ENCODE assay signal across 8 cellular contexts in the genomic region with DNA sequence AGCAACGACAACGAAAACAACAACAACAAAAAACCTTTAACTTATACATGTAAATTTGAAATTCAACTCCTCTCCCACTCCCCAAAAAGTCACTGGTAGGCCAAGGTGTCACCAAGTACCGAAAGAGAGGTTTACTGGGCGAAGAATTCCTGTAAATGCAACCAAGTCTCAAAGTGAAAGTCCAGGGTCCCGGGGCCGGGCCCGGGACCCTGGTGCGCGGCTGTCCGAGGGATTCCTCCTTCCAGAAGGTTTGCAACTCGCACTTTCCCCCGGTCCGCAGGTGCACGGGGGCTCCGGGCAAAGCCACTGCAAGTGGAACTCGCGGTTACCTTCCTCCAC. TPM values are rescaled to one million over a fixed set of nuclear protein-coding genes. Genes with fewer than 3 reads are reported as not detected.
DNase-seq lines count a peak whose midpoint lies in the region; ATAC-seq, FAIRE-seq and TF ChIP-seq lines count a peak whose summit lies in the region.

No MANE protein-coding gene starts in this region.

- ATAC-seq in A549 (no peak), HG02885 (IDR thresholded peaks at IDR 0.05; ENCODE audit: poor library complexity, unreplicated experiment) (no peak)

- peak overlapping the region; percentile 57 for H2AFZ ChIP-seq in mammary epithelial cell (ENCODE audit: low read depth, low read length)

- peak overlapping the region; percentile 93 for H3K9ac ChIP-seq in HUES64 (ENCODE audit: low read depth, low read length)
- peak overlapping the region; percentile 83 for H3K9ac ChIP-seq in mammary epithelial cell (ENCODE audit: insufficient read depth, low read length)
- peak overlapping the region; percentile 77 to 94 for H3K9ac ChIP-seq in mucosa of rectum (ENCODE audit: low read depth in 1 of 2, low read length in 2 of 2)

- H3K27me3 ChIP-seq in HUES64 (ENCODE audit: insufficient read depth, low read length) (no peaks in the 10 kb centered on the region), mammary epithelial cell (ENCODE audit: insufficient read depth, low read length) (no peaks in the 10 kb centered on the region), mucosa of rectum (ENCODE audit: control insufficient read depth in 2 of 2, insufficient read depth in 2 of 2, low read length in 2 of 2) (no peaks in the 10 kb centered on the region)

- no TSS peak for BruUV-seq in mammary epithelial cell (replicated peaks; lab: Mats Ljungman, UMichigan)

- H3K27ac ChIP-seq in A549 = peak overlapping the region; percentile 99 to 100
- H3K27ac ChIP-seq in HUES64 (ENCODE audit: low read depth, low read length) = peak overlapping the region; percentile 70
- H3K27ac ChIP-seq in mammary epithelial cell (ENCODE audit: insufficient read depth, low read depth, low read length) = peak overlapping the region; percentile 39
- H3K27ac ChIP-seq in mucosa of rectum (ENCODE audit: low read depth in 2 of 2, low read length in 2 of 2) = peak overlapping the region; percentile 96 to 97

- TF ChIP-seq POLR2A in A549 (IDR thresholded peaks at IDR 0.05; ENCODE audit: low read length) = no peak

- TF ChIP-seq EP300 in A549 (IDR thresholded peaks at IDR 0.05) = no peak

- intact Hi-C loops in mammary epithelial cell (cut with micrococcal nuclease) = loop anchor here (1.0 to 5.0 kb wide), 3 partner anchors 77 to 433 kb away; a partner anchor contains a TSS

- no peak for DNase-seq in A549 (ENCODE audit: low read depth in 1 of 2, low spot score in 1 of 2)
- DNase-seq in mammary epithelial cell = no peak
- DNase-seq in AML-193 (lab: John Stamatoyannopoulos, UW) = no peak
- DNase-seq in NCI-H2081 treated with DMSO at 0.1 percent for 48 hours (lab: John Stamatoyannopoulos, UW) = no peak
- no peak for DNase-seq in cerebellar cortex (ENCODE audit: low spot score)

- under 1% methylated on average over 10 of the region's 17 CpGs for whole genome bisulfite sequencing in A549 (ENCODE audit: missing lambda C conversion rate)
- under 1% methylated on average over 17 of the region's 17 CpGs for WGBS in HUES64
- 0% methylated on average over 4 of the region's 17 CpGs for WGBS in mammary epithelial cell (ENCODE audit: low coverage, missing lambda C conversion rate)

- in situ Hi-C loops in mammary epithelial cell (cut with MboI; ENCODE audit: low sequenced_read_pairs in 2 of 2) = no loop called here

- H3K79me2 ChIP-seq in mammary epithelial cell (ENCODE audit: insufficient read depth, low read length) = peaks cover 68% of the 10 kb centered on the region

- no peaks in the 10 kb centered on the region for H4K20me1 ChIP-seq in mammary epithelial cell (ENCODE audit: insufficient read depth, low read length)

- H3K4me1 ChIP-seq in A549 (peaks cover 48% of the 10 kb centered on the region), HUES64 (ENCODE audit: insufficient read depth, low read length) (peaks cover 49% of the 10 kb centered on the region), mammary epithelial cell (ENCODE audit: insufficient read depth, low read length) (peaks cover 36% of the 10 kb centered on the region), mucosa of rectum (ENCODE audit: control insufficient read depth in 2 of 2, insufficient read depth in 2 of 2, low read length in 2 of 2) (peaks cover 37 to 40% of the 10 kb centered on the region in 2 donors)

- CTCF ChIA-PET in A549 (lab: Yijun Ruan, JAX) (interaction anchor here (0.7 kb wide), 1 partner anchor 130 kb away, joined by 3 read pairs; no protein-coding TSS in a partner anchor), mammary epithelial cell (lab: Charles Lee; ENCODE audit: low non-redundant PET) (no interaction called here)

- no peaks in the 10 kb centered on the region for H3K36me3 ChIP-seq in HUES64 (ENCODE audit: insufficient read depth, low read length)
- no peaks in the 10 kb centered on the region for H3K36me3 ChIP-seq in mammary epithelial cell (ENCODE audit: insufficient read depth, low read length)
- no peaks in the 10 kb centered on the region for H3K36me3 ChIP-seq in mucosa of rectum (ENCODE audit: control insufficient read depth in 2 of 2, insufficient read depth in 2 of 2, low read length in 2 of 2)

- H3K4me2 ChIP-seq in A549 = peak overlapping the region; percentile 84
- peak overlapping the region; percentile 85 for H3K4me2 ChIP-seq in mammary epithelial cell (ENCODE audit: insufficient read depth, low read depth, low read length)

- POLR2A ChIA-PET in A549 (lab: Yijun Ruan, JAX) = no interaction called here

- FAIRE-seq in A549 (lab: Jason Lieb, UNC) = no peak

- no peak for TF ChIP-seq RAD21 in A549 (conservative IDR thresholded peaks at IDR 0.05 in 1 of 2, IDR thresholded peaks at IDR 0.05 in 1 of 2)

- H3K4me3 ChIP-seq in A549 (peak overlapping the region; percentile 99), HUES64 (ENCODE audit: low read length) (peak overlapping the region; percentile 80), mammary epithelial cell (replicated peaks in 1 of 3; ENCODE audit: insufficient read depth in 1 of 3, low read depth in 2 of 3, low read length in 3 of 3) (peak overlapping the region; percentile 64 to 95 (median 76)), mucosa of rectum (ENCODE audit: low read length in 2 of 2) (peak overlapping the region; percentile 85 to 86)

- TF ChIP-seq CTCF in A549 (IDR thresholded peaks at IDR 0.05) (no peak), mammary epithelial cell (conservative IDR thresholded peaks at IDR 0.05 in 1 of 2, IDR thresholded peaks at IDR 0.05 in 1 of 2; ENCODE audit: extremely low read depth in 1 of 2, insufficient read depth in 1 of 2, low read depth in 1 of 2, low read length in 2 of 2) (no peak)

- H3K9me3 ChIP-seq in A549 (no peaks in the 10 kb centered on the region), HUES64 (ENCODE audit: insufficient read depth, low read depth, low read length) (no peaks in the 10 kb centered on the region), mammary epithelial cell (replicated peaks; ENCODE audit: insufficient read depth, low read length) (no peaks in the 10 kb centered on the region), mucosa of rectum (ENCODE audit: control insufficient read depth in 2 of 2, low read length in 2 of 2) (no peaks in the 10 kb centered on the region)

- dilution Hi-C loops in mammary epithelial cell (cut with HindIII; ENCODE audit: low sequenced_read_pairs) = no loop called here

TF ChIP-seq in A549, 52 proteins besides CTCF, POLR2A, EP300 and RAD21:
- no peak for TF ChIP-seq RNF2 (IDR thresholded peaks at IDR 0.05; ENCODE audit: borderline replicate concordance, low read depth)
- TF ChIP-seq SMC3 (IDR thresholded peaks at IDR 0.05) = no peak
- no peak for TF ChIP-seq NFE2L2 (conservative IDR thresholded peaks at IDR 0.05; ENCODE audit: low read length)
- no peak for TF ChIP-seq RCOR1 (IDR thresholded peaks at IDR 0.05; ENCODE audit: low read depth, low read length)
- TF ChIP-seq, protein P1, sequence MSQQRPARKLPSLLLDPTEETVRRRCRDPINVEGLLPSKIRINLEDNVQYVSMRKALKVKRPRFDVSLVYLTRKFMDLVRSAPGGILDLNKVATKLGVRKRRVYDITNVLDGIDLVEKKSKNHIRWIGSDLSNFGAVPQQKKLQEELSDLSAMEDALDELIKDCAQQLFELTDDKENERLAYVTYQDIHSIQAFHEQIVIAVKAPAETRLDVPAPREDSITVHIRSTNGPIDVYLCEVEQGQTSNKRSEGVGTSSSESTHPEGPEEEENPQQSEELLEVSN (IDR thresholded peaks at IDR 0.05; ENCODE audit: borderline replicate concordance, low read depth) = no peak
- TF ChIP-seq ZNF302 (CRISPR knock-in tag; IDR thresholded peaks at IDR 0.05) = no peak
- no peak for TF ChIP-seq KDM5A (IDR thresholded peaks at IDR 0.05)
- TF ChIP-seq CHD2 (IDR thresholded peaks at IDR 0.05; ENCODE audit: low read length, partially characterized antibody) = no peak
- no peak for TF ChIP-seq NR3C1 (IDR thresholded peaks at IDR 0.05)
- no peak for TF ChIP-seq HOXA7 (CRISPR knock-in tag; IDR thresholded peaks at IDR 0.05)
- TF ChIP-seq ZSCAN20 (CRISPR knock-in tag; IDR thresholded peaks at IDR 0.05) = no peak
- no peak for TF ChIP-seq EHF (CRISPR knock-in tag; IDR thresholded peaks at IDR 0.05)
- no peak for TF ChIP-seq CHD4 (IDR thresholded peaks at IDR 0.05; ENCODE audit: borderline replicate concordance)

RNA-seq across cellular contexts. Expression of a gene that starts 1.1 kb away (rescaled TPM):
- polyA plus RNA-seq in A549 (2011; rRNA removed) (55.6 and 58.9 TPM in 2 replicates), A549 (2017; fragmentation: RNase III; extraction: RNeasy Plus Mini Kit Qiagen cat#74134 plus additional on column Dnase treatment) (42.1 to 46.1 TPM (median 42.2 TPM) in 3 replicates), mammary epithelial cell (77.9 TPM)
- 27.2 and 27.4 TPM in 2 replicates for polyA plus RNA-seq in A549 (2012; cell fraction: cytosol; rRNA removed)
- 14.7 and 22.7 TPM in 2 replicates for polyA plus RNA-seq in A549 (2012; cell fraction: nucleus; rRNA removed)
- polyA minus RNA-seq in A549 (2011; rRNA and poly(A)+ RNA removed) = 31.2 and 32.1 TPM in 2 replicates
- polyA plus RNA-seq in HUES64 (2013, experiment 1 of 2) = 100 TPM
- 131 TPM for polyA plus RNA-seq in HUES64 (2013, experiment 2 of 2)
- total RNA-seq in mammary epithelial cell = 100 to 1,000 TPM; 114 to 189 TPM
- 128 TPM for polyA minus RNA-seq in mammary epithelial cell

Comparison
In these comparisons a context has a peak if more than half of its experiments do, and no peak if none do; other contexts are left out.
1. H3K27ac ChIP-seq: peak in every context shown above with its lines; median percentile 100 in A549; 96 in mucosa of rectum; 70 in HUES64; 39 in mammary epithelial cell.